Comparison of ENCODE assay signal across 10 cellular contexts in genomic region chr1:28601696-28602095, GRCh38. TPM values are rescaled to one million over a fixed set of nuclear protein-coding genes. Genes with fewer than 3 reads are reported as not detected.
DNase-seq lines count a peak whose midpoint lies in the region; ATAC-seq and TF ChIP-seq lines count a peak whose summit lies in the region.
"Had no signal": no experiment of that assay in that cellular context is flagged by ENCODE, and none has a peak within 500 bp of the region (broad histone marks: within the 10 kb centered on the region; RNA-seq: fewer than 3 reads in every experiment).

No MANE protein-coding gene starts in this region.

- H3K4me3 Mint-ChIP-seq in brain, result no peak overlapping the region

- H3K36me3 ChIP-seq in KMS-11 (ENCODE audit: insufficient read depth), result no peaks in the 10 kb centered on the region

- H3K9me3 Mint-ChIP-seq in brain, result no peaks in the 10 kb centered on the region

- H3K27me3 ChIP-seq in KMS-11 (ENCODE audit: insufficient read depth, low read depth), result no peaks in the 10 kb centered on the region

- peaks cover 14% of the 10 kb centered on the region for H3K36me3 Mint-ChIP-seq in brain

- no peak overlapping the region for H3K4me3 ChIP-seq in KMS-11 (IDR thresholded peaks at IDR 0.05; ENCODE audit: insufficient read depth, low read depth, low read length)
- H3K4me3 ChIP-seq: skin epidermis had no signal

- H3K4me1 Mint-ChIP-seq in brain, result peaks cover 18% of the 10 kb centered on the region

- no peaks in the 10 kb centered on the region for H3K79me2 ChIP-seq in KMS-11 (ENCODE audit: insufficient read depth, low read depth)

- no peak for ATAC-seq in HG03025 (IDR thresholded peaks at IDR 0.05; ENCODE audit: low FRiP score, unreplicated experiment)

- no peaks in the 10 kb centered on the region for H4K20me1 ChIP-seq in KMS-11 (ENCODE audit: insufficient read depth)

- TF ChIP-seq CTCF in KMS-11 (conservative IDR thresholded peaks at IDR 0.05; ENCODE audit: low read depth, low read length), result no peak
- no peak for TF ChIP-seq CTCF in brain (conservative IDR thresholded peaks at IDR 0.05)

- peak overlapping the region; percentile 81 for H3K4me2 ChIP-seq in KMS-11

- H3K9ac ChIP-seq in KMS-11, result peak overlapping the region; percentile 35; the same call in 1 of the 2 replicates

- H3K27ac ChIP-seq in KMS-11, result peak overlapping the region; percentile 87

- DNase-seq in GM03348 (ENCODE audit: low spot score), result peak; percentile 82
- DNase-seq in non-pigmented ciliary epithelial cell (ENCODE audit: low read depth), result peak; percentile 83
- DNase-seq in effector CD8-positive, alpha-beta T cell (lab: John Stamatoyannopoulos, UW), result no peak
- DNase-seq in NCI-H2081 (lab: John Stamatoyannopoulos, UW), result no peak
- DNase-seq in stimulated activated CD4-positive, alpha-beta T cell treated with anti-CD3 and anti-CD28 coated beads, Interleukin-4, amount 100 ng/mL, for 1 hour, result no peak
- DNase-seq: KG1 had no signal

- no peaks in the 10 kb centered on the region for H3K27me3 Mint-ChIP-seq in brain

- H3K27ac Mint-ChIP-seq in brain, result peak overlapping the region in 3 of 5 experiments; percentile 29 to 90 (median 86)

- no peak overlapping the region for H2AFZ ChIP-seq in KMS-11 (ENCODE audit: low read depth)

- peaks cover 82% of the 10 kb centered on the region for H3K4me1 ChIP-seq in KMS-11 (ENCODE audit: low read depth, poor library complexity, severe bottlenecking)

RNA-seq across cellular contexts. Expression of gene RAB42, which starts 9.6 kb away (rescaled TPM):
- polyA plus RNA-seq in brain (ENCODE audit: insufficient read depth, low read depth, low replicate concordance), result 0.97 TPM

RNA-seq across cellular contexts. Expression of gene TAF12, which starts 41.2 kb away (rescaled TPM):
- polyA plus RNA-seq in brain (ENCODE audit: insufficient read depth, low read depth, low replicate concordance), result 24.0 TPM

RNA-seq across cellular contexts. Expression of gene RNU11, which starts 46.7 kb away (rescaled TPM):
- not detected for polyA plus RNA-seq in brain (ENCODE audit: insufficient read depth, low read depth, low replicate concordance)

RNA-seq across cellular contexts. Expression of gene TRNAU1AP, which starts 48.8 kb away (rescaled TPM):
- polyA plus RNA-seq in brain (ENCODE audit: insufficient read depth, low read depth, low replicate concordance), result 39.2 TPM

Comparison
In these comparisons a context has a peak if more than half of its experiments do, and no peak if none do; other contexts are left out.
1. DNase-seq: peak in GM03348 (single experiment) and non-pigmented ciliary epithelial cell (single experiment); none in effector CD8-positive, alpha-beta T cell (single experiment), NCI-H2081 (0 of 2) and stimulated activated CD4-positive, alpha-beta T cell treated with anti-CD3 and anti-CD28 coated beads, Interleukin-4, amount 100 ng/mL, for 1 hour (single experiment).